In the genomic region with DNA sequence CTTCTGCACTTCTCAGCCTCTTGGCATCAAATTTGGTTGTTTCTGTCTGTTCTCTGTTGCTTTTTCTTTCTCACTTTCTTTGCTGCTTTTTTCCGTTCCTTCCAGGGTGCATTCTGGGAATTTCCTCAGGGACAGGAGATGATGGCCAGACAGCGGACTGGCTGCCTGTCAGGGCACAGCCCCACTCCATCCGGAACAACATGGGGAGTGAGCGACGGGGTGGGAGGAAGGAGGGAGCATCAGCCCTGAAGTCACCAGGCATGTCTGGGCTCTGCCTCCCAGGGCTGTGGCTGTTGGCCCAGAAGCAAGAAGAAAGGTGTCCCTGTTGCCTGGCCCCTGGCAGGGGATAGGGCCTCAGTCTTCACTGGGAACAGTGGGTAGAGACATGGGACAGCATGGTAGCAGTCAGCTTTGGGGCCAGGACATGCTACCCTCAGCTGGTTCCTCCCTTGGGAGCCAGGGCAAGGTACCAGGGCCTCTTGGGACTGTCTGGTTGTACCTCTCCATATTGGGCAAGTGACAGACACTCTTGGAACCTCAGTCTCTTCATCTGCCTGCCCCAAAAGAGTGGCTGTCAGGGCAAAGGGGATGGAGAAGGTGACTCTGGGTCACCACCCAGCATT, we compare ENCODE assay signal across 8 cellular contexts. TPM values are rescaled to one million over a fixed set of nuclear protein-coding genes. Genes with fewer than 3 reads are reported as not detected.
DNase-seq lines count a peak whose midpoint lies in the region; ATAC-seq and TF ChIP-seq lines count a peak whose summit lies in the region.

No MANE protein-coding gene starts in this region.

- no peaks in the 10 kb centered on the region for H3K9me3 ChIP-seq in OCI-LY3 (ENCODE audit: insufficient read depth, low read length)
- no peaks in the 10 kb centered on the region for H3K9me3 ChIP-seq in endodermal cell (ENCODE audit: control insufficient read depth, low read length)

- no peaks in the 10 kb centered on the region for H4K20me1 ChIP-seq in OCI-LY3 (ENCODE audit: insufficient read depth, low read length)

- TF ChIP-seq CTCF in OCI-LY3 (IDR thresholded peaks at IDR 0.05; ENCODE audit: low read depth, low read length) (no peak), endodermal cell (conservative IDR thresholded peaks at IDR 0.05) (peak; percentile 6), neural crest cell (conservative IDR thresholded peaks at IDR 0.05) (peak; percentile 12)

- no peak overlapping the region for H3K4me3 Mint-ChIP-seq in endodermal cell
- H3K4me3 Mint-ChIP-seq in neural crest cell = peak overlapping the region; percentile 27
- no peak overlapping the region for H3K4me3 Mint-ChIP-seq in activated CD8-positive, alpha-beta memory T cell treated with anti-CD3 and anti-CD28 coated beads, Interleukin-2, amount 10 ng/mL, durations not matched to agents 7 days and 5 days
- no peak overlapping the region for H3K4me3 Mint-ChIP-seq in activated CD4-positive, alpha-beta T cell treated with anti-CD3 and anti-CD28 coated beads, Interleukin-2, amount 10 ng/mL, durations not matched to agents 24 days and 14 days

- H3K4me2 ChIP-seq in OCI-LY3 (ENCODE audit: low read length) = peak overlapping the region; percentile 73; the same call in 1 of the 2 replicates

- DNase-seq in AG20443 (ENCODE audit: low spot score) (peak; percentile 17), endodermal cell (no peak), neural crest cell (ENCODE audit: low read depth, low spot score) (no peak)
- DNase-seq in activated CD8-positive, alpha-beta memory T cell treated with anti-CD3 and anti-CD28 coated beads, Interleukin-2, amount 10 ng/mL, durations not matched to agents 7 days and 5 days = no peak
- DNase-seq in activated CD4-positive, alpha-beta T cell treated with anti-CD3 and anti-CD28 coated beads, Interleukin-2, amount 10 ng/mL, durations not matched to agents 24 days and 14 days = no peak

- no peak for ATAC-seq in activated CD8-positive, alpha-beta memory T cell treated with anti-CD3 and anti-CD28 coated beads, Interleukin-2, amount 10 ng/mL, durations not matched to agents 7 days and 5 days
- ATAC-seq in GM21619 (IDR thresholded peaks at IDR 0.05; ENCODE audit: unreplicated experiment) = no peak
- no peak for ATAC-seq in GM21360 (IDR thresholded peaks at IDR 0.05; ENCODE audit: unreplicated experiment)

- H2AFZ ChIP-seq in OCI-LY3 (ENCODE audit: low read depth, low read length) = no peak overlapping the region

- H3K36me3 Mint-ChIP-seq in endodermal cell (ENCODE audit: low read depth) = no peaks in the 10 kb centered on the region
- H3K36me3 Mint-ChIP-seq in neural crest cell (ENCODE audit: low read depth) = no peaks in the 10 kb centered on the region
- no peaks in the 10 kb centered on the region for H3K36me3 Mint-ChIP-seq in activated CD8-positive, alpha-beta memory T cell treated with anti-CD3 and anti-CD28 coated beads, Interleukin-2, amount 10 ng/mL, durations not matched to agents 7 days and 5 days
- no peaks in the 10 kb centered on the region for H3K36me3 Mint-ChIP-seq in activated CD4-positive, alpha-beta T cell treated with anti-CD3 and anti-CD28 coated beads, Interleukin-2, amount 10 ng/mL, durations not matched to agents 24 days and 14 days (ENCODE audit: low read depth)

- H3K4me3 ChIP-seq in OCI-LY3 (ENCODE audit: low read length) = no peak overlapping the region
- H3K4me3 ChIP-seq in endodermal cell (ENCODE audit: low read length) = no peak overlapping the region

- H3K9me3 Mint-ChIP-seq in endodermal cell (no peaks in the 10 kb centered on the region), neural crest cell (no peaks in the 10 kb centered on the region)
- H3K9me3 Mint-ChIP-seq in activated CD8-positive, alpha-beta memory T cell treated with anti-CD3 and anti-CD28 coated beads, Interleukin-2, amount 10 ng/mL, durations not matched to agents 7 days and 5 days (ENCODE audit: low read depth) = no peaks in the 10 kb centered on the region
- no peaks in the 10 kb centered on the region for H3K9me3 Mint-ChIP-seq in activated CD4-positive, alpha-beta T cell treated with anti-CD3 and anti-CD28 coated beads, Interleukin-2, amount 10 ng/mL, durations not matched to agents 24 days and 14 days

- H3K27ac ChIP-seq in OCI-LY3 (ENCODE audit: low read length) = no peak overlapping the region
- H3K27ac ChIP-seq in endodermal cell (ENCODE audit: low read depth, low read length) = no peak overlapping the region

- no peaks in the 10 kb centered on the region for H3K27me3 Mint-ChIP-seq in endodermal cell (ENCODE audit: insufficient read depth)
- H3K27me3 Mint-ChIP-seq in neural crest cell (ENCODE audit: low read depth) = no peaks in the 10 kb centered on the region
- no peaks in the 10 kb centered on the region for H3K27me3 Mint-ChIP-seq in activated CD8-positive, alpha-beta memory T cell treated with anti-CD3 and anti-CD28 coated beads, Interleukin-2, amount 10 ng/mL, durations not matched to agents 7 days and 5 days
- H3K27me3 Mint-ChIP-seq in activated CD4-positive, alpha-beta T cell treated with anti-CD3 and anti-CD28 coated beads, Interleukin-2, amount 10 ng/mL, durations not matched to agents 24 days and 14 days = peaks cover 2% of the 10 kb centered on the region

- H3K4me1 ChIP-seq in OCI-LY3 (ENCODE audit: low read length) = peaks cover 32% of the 10 kb centered on the region
- H3K4me1 ChIP-seq in endodermal cell (ENCODE audit: control insufficient read depth, insufficient read depth, low read length) = peaks cover 11% of the 10 kb centered on the region

- H3K4me1 Mint-ChIP-seq in endodermal cell (peaks cover 22% of the 10 kb centered on the region), neural crest cell (peaks cover 14% of the 10 kb centered on the region)
- peaks cover 14% of the 10 kb centered on the region for H3K4me1 Mint-ChIP-seq in activated CD8-positive, alpha-beta memory T cell treated with anti-CD3 and anti-CD28 coated beads, Interleukin-2, amount 10 ng/mL, durations not matched to agents 7 days and 5 days
- H3K4me1 Mint-ChIP-seq in activated CD4-positive, alpha-beta T cell treated with anti-CD3 and anti-CD28 coated beads, Interleukin-2, amount 10 ng/mL, durations not matched to agents 24 days and 14 days = peaks cover 17% of the 10 kb centered on the region

- H3K9ac ChIP-seq in OCI-LY3 (ENCODE audit: low read length) = no peak overlapping the region
- no peak overlapping the region for H3K9ac ChIP-seq in endodermal cell (ENCODE audit: extremely low read depth, low read length, poor library complexity, severe bottlenecking)

- no peaks in the 10 kb centered on the region for H3K27me3 ChIP-seq in OCI-LY3 (ENCODE audit: low read depth, low read length)
- no peaks in the 10 kb centered on the region for H3K27me3 ChIP-seq in endodermal cell (ENCODE audit: control insufficient read depth, insufficient read depth, low read length, poor library complexity, severe bottlenecking)

- 45 to 68% methylated on average over 5 of the region's 5 CpGs for WGBS in endodermal cell (ENCODE audit: insufficient coverage in 1 of 2, insufficient read length in 1 of 2), 2 experiments

- H3K27ac Mint-ChIP-seq in endodermal cell (no peak overlapping the region), neural crest cell (ENCODE audit: unreplicated experiment) (peak overlapping the region; percentile 89)
- no peak overlapping the region for H3K27ac Mint-ChIP-seq in activated CD8-positive, alpha-beta memory T cell treated with anti-CD3 and anti-CD28 coated beads, Interleukin-2, amount 10 ng/mL, durations not matched to agents 7 days and 5 days
- H3K27ac Mint-ChIP-seq in activated CD4-positive, alpha-beta T cell treated with anti-CD3 and anti-CD28 coated beads, Interleukin-2, amount 10 ng/mL, durations not matched to agents 24 days and 14 days = no peak overlapping the region

- H3K36me3 ChIP-seq in OCI-LY3 (replicated peaks; ENCODE audit: low read depth, low read length) = no peaks in the 10 kb centered on the region
- no peaks in the 10 kb centered on the region for H3K36me3 ChIP-seq in endodermal cell (ENCODE audit: control insufficient read depth, insufficient read depth, low read length)

- CTCF ChIA-PET in activated CD8-positive, alpha-beta memory T cell treated with anti-CD3 and anti-CD28 coated beads, Interleukin-2, amount 10 ng/mL, durations not matched to agents 7 days and 5 days (lab: Charles Lee) = interaction anchor here (0.6 to 8.5 kb wide), 29 partner anchors 8 to 357 kb away, joined by 3 to 86 read pairs (median 5); a partner anchor contains a TSS

- H3K79me2 ChIP-seq in OCI-LY3 (ENCODE audit: low read length) = no peaks in the 10 kb centered on the region

- intact Hi-C loops in activated CD4-positive, alpha-beta T cell treated with anti-CD3 and anti-CD28 coated beads, Interleukin-2, amount 10 ng/mL, durations not matched to agents 24 days and 14 days (cut with micrococcal nuclease) = loop anchor here (10.0 kb wide), 2 partner anchors 82 to 358 kb away; no protein-coding TSS in a partner anchor

RNA-seq across cellular contexts. Expression of a gene that starts 8.6 kb away (rescaled TPM):
- total RNA-seq in endodermal cell (1 to 10 TPM; 5.0 to 7.6 TPM), neural crest cell (2.9 and 3.9 TPM in 2 replicates)
- 6.4 TPM for polyA plus RNA-seq in endodermal cell (2013, experiment 1 of 2)
- polyA plus RNA-seq in endodermal cell (2013, experiment 2 of 2) = 6.2 TPM
- total RNA-seq in activated CD8-positive, alpha-beta memory T cell treated with anti-CD3 and anti-CD28 coated beads, Interleukin-2, amount 10 ng/mL, durations not matched to agents 7 days and 5 days = under 1 TPM; 0.29 to 0.56 TPM
- total RNA-seq in activated CD4-positive, alpha-beta T cell treated with anti-CD3 and anti-CD28 coated beads, Interleukin-2, amount 10 ng/mL, durations not matched to agents 24 days and 14 days = 0.23 and 0.24 TPM in 2 replicates

RNA-seq across cellular contexts. Expression of a gene that starts 23.7 kb away (rescaled TPM):
- total RNA-seq in endodermal cell (10 to 100 TPM in 1 of 2 donors, 1 to 10 TPM in 1; 4.4 to 10.4 TPM), neural crest cell (13.9 and 14.1 TPM in 2 replicates)
- 9.9 TPM for polyA plus RNA-seq in endodermal cell (2013, experiment 1 of 2)
- 8.9 TPM for polyA plus RNA-seq in endodermal cell (2013, experiment 2 of 2)
- total RNA-seq in activated CD8-positive, alpha-beta memory T cell treated with anti-CD3 and anti-CD28 coated beads, Interleukin-2, amount 10 ng/mL, durations not matched to agents 7 days and 5 days = 1 to 10 TPM; 2.5 to 3.6 TPM
- 7.0 and 9.6 TPM in 2 replicates for total RNA-seq in activated CD4-positive, alpha-beta T cell treated with anti-CD3 and anti-CD28 coated beads, Interleukin-2, amount 10 ng/mL, durations not matched to agents 24 days and 14 days

RNA-seq across cellular contexts. Expression of a gene that starts 56.0 kb away (rescaled TPM):
- 10 to 100 TPM; 35.0 to 41.6 TPM for total RNA-seq in endodermal cell
- polyA plus RNA-seq in endodermal cell (2013, experiment 1 of 2) = 47.8 TPM
- 43.8 TPM for polyA plus RNA-seq in endodermal cell (2013, experiment 2 of 2)
- 50.5 TPM in 2 replicates for total RNA-seq in neural crest cell
- 10 to 100 TPM; 47.9 to 54.0 TPM for total RNA-seq in activated CD8-positive, alpha-beta memory T cell treated with anti-CD3 and anti-CD28 coated beads, Interleukin-2, amount 10 ng/mL, durations not matched to agents 7 days and 5 days
- total RNA-seq in activated CD4-positive, alpha-beta T cell treated with anti-CD3 and anti-CD28 coated beads, Interleukin-2, amount 10 ng/mL, durations not matched to agents 24 days and 14 days = 51.6 and 53.3 TPM in 2 replicates
